Comparison of ENCODE assay signal across 14 cellular contexts in genomic region chr7:151710646-151711434, GRCh38.
"Had no signal": no experiment of that assay in that cellular context is flagged by ENCODE, and none has a peak within 500 bp of the region (broad histone marks: within the 10 kb centered on the region; RNA-seq: fewer than 3 reads in every experiment).

No MANE protein-coding gene starts in this region.

- H3K9me3 ChIP-seq: esophagus squamous epithelium, transverse colon had no signal

- H3K27ac ChIP-seq: esophagus squamous epithelium, skin epidermis, transverse colon had no signal

- H3K27me3 ChIP-seq: esophagus squamous epithelium, transverse colon had no signal

- H3K4me3 ChIP-seq: esophagus squamous epithelium, lung, skin epidermis, transverse colon had no signal

- H3K36me3 ChIP-seq: transverse colon had no signal

- DNase-seq: activated CD4-positive, alpha-beta T cell treated with anti-CD3 and anti-CD28 coated beads, Interleukin-2, amount 10 ng/mL, durations not matched to agents 7 days and 5 days; activated naive CD4-positive, alpha-beta T cell treated with anti-CD3 and anti-CD28 coated beads, Interleukin-2, amount 10 ng/mL, durations not matched to agents 7 days and 5 days; central memory CD4-positive, alpha-beta T cell; cortex of kidney; effector CD8-positive, alpha-beta T cell; esophagus squamous epithelium; naive thymus-derived CD8-positive, alpha-beta T cell; nucleus accumbens; stimulated activated CD4-positive, alpha-beta T cell treated with anti-CD3 and anti-CD28 coated beads, Interleukin-4, amount 100 ng/mL, for 4 hours; stimulated activated CD8-positive, alpha-beta memory T cell treated with anti-CD3 and anti-CD28 coated beads, Interleukin-4, amount 100 ng/mL, for 48 hours; stimulated activated naive CD4-positive, alpha-beta T cell treated with Interleukin-2 at 50 U/mL for 16 hours; transverse colon had no signal

- ATAC-seq: naive thymus-derived CD8-positive, alpha-beta T cell had no signal
